ENCODE assay signal across 19 cellular contexts in the genomic region with DNA sequence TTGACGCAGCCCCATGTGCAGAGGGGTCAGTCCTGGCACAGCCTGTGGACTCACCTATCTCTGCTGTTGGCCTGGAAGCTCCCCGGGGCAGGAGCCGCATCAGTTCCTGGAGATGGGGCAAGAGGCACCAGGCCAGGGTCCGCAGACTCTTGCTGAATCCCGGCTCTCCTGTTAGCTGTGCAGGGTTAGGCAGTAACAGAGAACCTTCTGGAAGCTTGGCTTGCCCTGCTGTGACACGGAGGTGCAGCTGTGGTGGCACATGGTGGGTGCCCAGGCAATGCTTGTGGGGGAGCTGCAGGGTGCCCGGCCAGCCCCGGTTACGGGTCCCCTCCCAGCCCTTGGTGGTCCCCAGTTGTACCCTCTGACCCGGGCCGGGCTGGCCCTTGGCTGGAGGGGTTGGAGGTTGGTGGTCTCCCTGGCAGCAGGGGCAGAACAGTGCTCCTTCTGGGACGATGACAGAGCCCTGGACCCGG. TPM values are rescaled to one million over a fixed set of nuclear protein-coding genes. Genes with fewer than 3 reads are reported as not detected.
A peak's percentile ranks its signal among the peaks of the same experiment; 100 is the strongest.
DNase-seq lines count a peak whose midpoint lies in the region; ATAC-seq, FAIRE-seq and TF ChIP-seq lines count a peak whose summit lies in the region.
"Had no signal": no experiment of that assay in that cellular context is flagged by ENCODE, and none has a peak within 500 bp of the region (broad histone marks: within the 10 kb centered on the region; RNA-seq: fewer than 3 reads in every experiment).

No MANE protein-coding gene starts in this region.

- no peak overlapping the region for H3K4me3 Mint-ChIP-seq in activated T-cell treated with anti-CD3 and anti-CD28 coated beads, Interleukin-2, amount 50 U/mL, for 4 hours
- H3K4me3 Mint-ChIP-seq: H9 had no signal

- no peak overlapping the region for H3K56ac ChIP-seq in H1 (replicated peaks; ENCODE audit: insufficient read length, low read depth, low read length)

- H3K27ac ChIP-seq in SK-N-SH (ENCODE audit: low read depth in 2 of 2, low read length in 1 of 2) (no peak overlapping the region), H1 (ENCODE audit: low read depth, low read length) (no peak overlapping the region), spleen (no peak overlapping the region)
- H3K27ac ChIP-seq: 22Rv1 had no signal

- no peak overlapping the region for H3K14ac ChIP-seq in H1 (ENCODE audit: insufficient read length)

- WGBS in SK-N-SH (ENCODE audit: low lambda C conversion rate): 71% methylated on average over 5 of the region's 13 CpGs
- WGBS in H1 (ENCODE audit: extremely low coverage in 1 of 2, insufficient coverage in 1 of 2, insufficient read length in 1 of 2, insufficient replicate concordance in 2 of 2, low coverage in 1 of 2, low lambda C conversion rate in 2 of 2, missing lambda C conversion rate in 1 of 2), 2 experiments: 87% methylated on average over 13 of the region's 13 CpGs; no CpG with 5 or more reads in 1 of the 2 experiments
- 87 to 92% (median 90%) methylated on average over 8 to 13 of the region's 13 CpGs for WGBS in spleen, 5 donors

- no peak overlapping the region for H4K8ac ChIP-seq in H1 (ENCODE audit: extremely low read depth, insufficient read depth, low read length)

- H3K36me3 ChIP-seq in SK-N-SH (replicated peaks in 1 of 2; ENCODE audit: control insufficient read depth in 1 of 2, insufficient read depth in 2 of 2, low read length in 1 of 2): no peaks in the 10 kb centered on the region
- H3K36me3 ChIP-seq in H1 (ENCODE audit: control insufficient read depth in 2 of 4, insufficient read depth in 4 of 4, low read length in 3 of 4): no peaks in the 10 kb centered on the region
- no peaks in the 10 kb centered on the region for H3K36me3 ChIP-seq in mucosa of descending colon (ENCODE audit: low read depth)
- no peaks in the 10 kb centered on the region for H3K36me3 ChIP-seq in spleen

- H2AK5ac ChIP-seq in H1 (ENCODE audit: low read depth, low read length): no peak overlapping the region

- H3K9me3 Mint-ChIP-seq in activated T-cell treated with anti-CD3 and anti-CD28 coated beads, Interleukin-2, amount 50 U/mL, for 4 hours: no peaks in the 10 kb centered on the region

- no peak for TF ChIP-seq CTCF in SK-N-SH (IDR thresholded peaks at IDR 0.05)
- no peak for TF ChIP-seq CTCF in H1 (IDR thresholded peaks at IDR 0.05; ENCODE audit: control extremely low read depth in 1 of 3, insufficient read depth in 1 of 3, low read depth in 1 of 3, low read length in 3 of 3)
- TF ChIP-seq CTCF in mucosa of descending colon (IDR thresholded peaks at IDR 0.05): no peak
- TF ChIP-seq CTCF in spleen (IDR thresholded peaks at IDR 0.05 in 8 of 11, conservative IDR thresholded peaks at IDR 0.05 in 3 of 11): no peak

- peaks cover 2% of the 10 kb centered on the region for H3K27me3 Mint-ChIP-seq in activated T-cell treated with anti-CD3 and anti-CD28 coated beads, Interleukin-2, amount 50 U/mL, for 4 hours (ENCODE audit: low read depth)

- no peak for ATAC-seq in SK-N-SH treated with all-trans-retinoic acid at 6 μM for 48 hours
- ATAC-seq in mucosa of descending colon: no peak
- no peak for ATAC-seq in activated T-cell treated with anti-CD3 and anti-CD28 coated beads, Interleukin-2, amount 50 U/mL, for 4 hours
- ATAC-seq in HG02840 (IDR thresholded peaks at IDR 0.05; ENCODE audit: low FRiP score, unreplicated experiment): no peak
- ATAC-seq: Panc1 had no signal

- H3K23ac ChIP-seq in H1 (ENCODE audit: insufficient read length): no peak overlapping the region

- no peak overlapping the region for H2AFZ ChIP-seq in SK-N-SH (ENCODE audit: low read depth)
- H2AFZ ChIP-seq in H1 (ENCODE audit: low read length): no peak overlapping the region

- H2BK5ac ChIP-seq in H1 (ENCODE audit: low read depth, low read length): no peak overlapping the region

- H3K79me1 ChIP-seq in H1 (ENCODE audit: low read depth, low read length): no peaks in the 10 kb centered on the region

- H2BK120ac ChIP-seq in H1 (replicated peaks; ENCODE audit: low read depth, low read length): no peak overlapping the region

- no peak overlapping the region for H3K4me2 ChIP-seq in SK-N-SH
- H3K4me2 ChIP-seq in H1 (ENCODE audit: insufficient read depth in 1 of 2, low read depth in 2 of 2, low read length in 2 of 2): no peak overlapping the region

- H3K9ac ChIP-seq in SK-N-SH (no peak overlapping the region), H1 (replicated peaks in 1 of 4; ENCODE audit: extremely low read depth in 1 of 4, low read depth in 3 of 4, low read length in 3 of 4) (no peak overlapping the region)

- H3K9me2 ChIP-seq in SK-N-SH: no peaks in the 10 kb centered on the region

- H3K4ac ChIP-seq in H1 (replicated peaks; ENCODE audit: insufficient read length, low read depth, low read length): no peak overlapping the region

- no peak overlapping the region for H2BK15ac ChIP-seq in H1 (ENCODE audit: low read length)

- POLR2A ChIA-PET in SK-N-SH (lab: Yijun Ruan, JAX): no interaction called here
- POLR2A ChIA-PET in H1 (lab: Charles Lee; ENCODE audit: partially characterized antibody): no interaction called here

- no peak for TF ChIP-seq EP300 in SK-N-SH (IDR thresholded peaks at IDR 0.05; ENCODE audit: borderline replicate concordance in 1 of 2, low read depth in 1 of 2, low read length in 1 of 2)
- no peak for TF ChIP-seq EP300 in H1 (IDR thresholded peaks at IDR 0.05; ENCODE audit: borderline replicate concordance in 1 of 2, low read depth in 2 of 2, low read length in 2 of 2)

- H3F3A ChIP-seq in SK-N-SH (replicated peaks; ENCODE audit: insufficient read depth): no peaks in the 10 kb centered on the region

- intact Hi-C loops in mucosa of descending colon (cut with DNase I, micrococcal nuclease) (no loop called here), spleen (cut with DNase I; ENCODE audit: low total_unique reads) (no loop called here)

- H3K36me3 Mint-ChIP-seq in activated T-cell treated with anti-CD3 and anti-CD28 coated beads, Interleukin-2, amount 50 U/mL, for 4 hours (ENCODE audit: insufficient read depth): no peaks in the 10 kb centered on the region

- H3K79me2 ChIP-seq in SK-N-SH (ENCODE audit: insufficient read depth): no peaks in the 10 kb centered on the region
- H3K79me2 ChIP-seq in H1 (ENCODE audit: control insufficient read depth in 1 of 2, insufficient read depth in 2 of 2, low read length in 2 of 2): no peaks in the 10 kb centered on the region

- no peak overlapping the region for H4K5ac ChIP-seq in H1 (ENCODE audit: insufficient read length, low read depth, low read length)

- TF ChIP-seq POLR2A in H1 (IDR thresholded peaks at IDR 0.05; ENCODE audit: control extremely low read depth in 1 of 2, low read depth in 2 of 2, low read length in 2 of 2) (no peak), spleen (IDR thresholded peaks at IDR 0.05) (no peak)

- no peaks in the 10 kb centered on the region for H4K20me1 ChIP-seq in SK-N-SH (ENCODE audit: insufficient read depth)
- H4K20me1 ChIP-seq in H1 (replicated peaks in 1 of 2; ENCODE audit: control insufficient read depth in 1 of 2, insufficient read depth in 2 of 2, low read length in 2 of 2): no peaks in the 10 kb centered on the region

- no peaks in the 10 kb centered on the region; a peak in 1 of 4 replicates for H3K4me1 ChIP-seq in SK-N-SH (ENCODE audit: control insufficient read depth in 1 of 2, insufficient read depth in 2 of 2, low read depth in 1 of 2, low read length in 1 of 2)
- H3K4me1 ChIP-seq in H1 (replicated peaks in 1 of 4; ENCODE audit: control insufficient read depth in 3 of 4, insufficient read depth in 4 of 4, low read length in 3 of 4): peaks cover 0 to 17% (median 9%) of the 10 kb centered on the region in 4 experiments; a peak in 6 of 7 replicates
- no peaks in the 10 kb centered on the region for H3K4me1 ChIP-seq in mucosa of descending colon (ENCODE audit: low read depth)
- peaks cover 0 to 6% (median 0%) of the 10 kb centered on the region in 6 donors for H3K4me1 ChIP-seq in spleen

- H3K9me3 ChIP-seq in SK-N-SH: no peaks in the 10 kb centered on the region
- peaks cover 5 to 6% of the 10 kb centered on the region in 2 experiments; a peak in 1 of 4 replicates for H3K9me3 ChIP-seq in H1 (ENCODE audit: insufficient read depth in 2 of 2, low read depth in 1 of 2, low read length in 1 of 2)
- no peaks in the 10 kb centered on the region for H3K9me3 ChIP-seq in mucosa of descending colon
- peaks cover 0 to 7% (median under 1%) of the 10 kb centered on the region in 8 donors for H3K9me3 ChIP-seq in spleen

- H3K4me1 Mint-ChIP-seq in activated T-cell treated with anti-CD3 and anti-CD28 coated beads, Interleukin-2, amount 50 U/mL, for 4 hours (ENCODE audit: low read depth): no peaks in the 10 kb centered on the region

- H3K27me3 ChIP-seq in SK-N-SH (ENCODE audit: insufficient read depth): no peaks in the 10 kb centered on the region
- no peaks in the 10 kb centered on the region for H3K27me3 ChIP-seq in H1 (replicated peaks in 1 of 4; ENCODE audit: control insufficient read depth in 3 of 4, extremely low read depth in 1 of 4, insufficient read depth in 3 of 4, low read length in 3 of 4)
- peaks cover 0 to 14% (median 0%) of the 10 kb centered on the region in 7 donors for H3K27me3 ChIP-seq in spleen (replicated peaks in 1 of 7)

- H3K18ac ChIP-seq in H1 (ENCODE audit: extremely low read depth, low read length): no peak overlapping the region

- H2BK12ac ChIP-seq in H1 (ENCODE audit: low read depth, low read length): peak overlapping the region; percentile 92; the same call in 1 of the 2 replicates

- no peaks in the 10 kb centered on the region for H3K23me2 ChIP-seq in H1 (ENCODE audit: low read depth, low read length)

- H3K4me3 ChIP-seq in SK-N-SH (ENCODE audit: low read depth in 2 of 2, low read length in 1 of 2) (no peak overlapping the region), H1 (ENCODE audit: extremely low read depth in 1 of 4, insufficient read depth in 2 of 4, low read depth in 3 of 4, low read length in 4 of 4) (no peak overlapping the region), mucosa of descending colon (no peak overlapping the region), spleen (no peak overlapping the region)

- no peak overlapping the region for H4K91ac ChIP-seq in H1 (replicated peaks; ENCODE audit: insufficient read length, low read length)

- TF ChIP-seq RAD21 in SK-N-SH (IDR thresholded peaks at IDR 0.05; ENCODE audit: low read length) (no peak), H1 (IDR thresholded peaks at IDR 0.05 in 1 of 2, conservative IDR thresholded peaks at IDR 0.05 in 1 of 2; ENCODE audit: low read depth in 2 of 2, low read length in 2 of 2) (no peak)

- H2BK20ac ChIP-seq in H1 (ENCODE audit: low read length): no peak overlapping the region

- peak; percentile 24 for DNase-seq in SK-N-SH
- no peak for DNase-seq in H1 (ENCODE audit: low read depth in 1 of 2, low spot score in 2 of 2)
- peak in 2 of 3 donors; percentile 9 to 38 for DNase-seq in mucosa of descending colon
- DNase-seq in spleen: peak; percentile 53
- DNase-seq in activated T-cell treated with anti-CD3 and anti-CD28 coated beads, Interleukin-2, amount 50 U/mL, for 4 hours: no peak
- DNase-seq in activated T-cell treated with anti-CD3 and anti-CD28 coated beads, Interleukin-2, amount 50 U/mL, for 1 hour: no peak
- DNase-seq: AML-193, DMS79 treated with DMSO at 0.1 percent for 48 hours, H9, KBM-7, NCI-H1105 treated with DMSO at 0.1 percent for 48 hours, NCI-H1694, NCI-H2081 treated with DMSO at 0.1 percent for 48 hours, NCI-H446 treated with DMSO at 0.1 percent for 48 hours, NCI-H69 had no signal

- no peak for FAIRE-seq in H1 (lab: Jason Lieb, UNC)

- CTCF ChIA-PET in SK-N-SH (lab: Yijun Ruan, JAX) (no interaction called here), H1 (lab: Charles Lee; ENCODE audit: partially characterized antibody) (interaction anchor here (0.6 to 1.2 kb wide), 3 partner anchors 11 to 212 kb away, joined by 3 read pairs; no protein-coding TSS in a partner anchor)

RNA-seq across cellular contexts. Expression of a gene that starts 26.0 kb away (rescaled TPM):
- 0.24 and 0.56 TPM in 2 replicates for polyA plus RNA-seq in SK-N-SH (2012; rRNA removed)
- polyA plus RNA-seq in SK-N-SH (2012; cell fraction: cytosol; rRNA removed): 0.19 and 0.34 TPM in 2 replicates
- polyA plus RNA-seq in SK-N-SH (2012; cell fraction: nucleus; rRNA removed): 1.3 and 1.7 TPM in 2 replicates
- total RNA-seq in H1 (2021; fragmentation: NEBNext Ultra II Directional; extraction: Animal tissue kit (Norgen Biotek cat#: 25700)): 1.8 and 2.0 TPM in 2 replicates
- 0.30 and 0.53 TPM in 2 replicates for polyA plus RNA-seq in H1 (2011; rRNA removed)
- polyA plus RNA-seq in H1 (2011; cell fraction: cytosol; rRNA removed): 0.23 TPM
- polyA plus RNA-seq in H1 (2011; cell fraction: nucleus; rRNA removed): 1.1 TPM
- 0.54 to 0.96 TPM (median 0.90 TPM) in 4 replicates for polyA plus RNA-seq in H1 (2012, experiment 1 of 2)
- 0.63 TPM for polyA plus RNA-seq in H1 (2012, experiment 2 of 2)
- polyA plus RNA-seq in H1 (2013, experiment 1 of 2): 0.45 TPM
- polyA plus RNA-seq in H1 (2013, experiment 2 of 2): 0.42 TPM
- 0.32 and 0.41 TPM in 2 replicates for polyA minus RNA-seq in H1 (2011; rRNA and poly(A)+ RNA removed)
- 1.1 TPM for polyA minus RNA-seq in H1 (2011; cell fraction: cytosol; rRNA and poly(A)+ RNA removed)
- 1.5 TPM for polyA minus RNA-seq in H1 (2011; cell fraction: nucleus; rRNA and poly(A)+ RNA removed)
- 1 to 10 TPM in 1 of 3 donors, under 1 TPM in 2; 0.35 to 1.4 (median 0.51) TPM for total RNA-seq in mucosa of descending colon
- 1 to 10 TPM; 2.4 to 8.0 (median 4.0) TPM for total RNA-seq in spleen
- under 1 TPM; 0.27 to 0.96 (median 0.35) TPM for polyA plus RNA-seq in spleen
- 1 to 10 TPM; 1.3 to 1.6 (median 1.3) TPM for total RNA-seq in activated T-cell treated with anti-CD3 and anti-CD28 coated beads, Interleukin-2, amount 50 U/mL, for 4 hours

Comparison
In these comparisons a context has a peak if more than half of its experiments do, and no peak if none do; other contexts are left out.
1. DNase-seq: peak in SK-N-SH (single experiment), mucosa of descending colon (2 of 3) and spleen (single experiment); none in H1 (0 of 2), activated T-cell treated with anti-CD3 and anti-CD28 coated beads, Interleukin-2, amount 50 U/mL, for 4 hours (single experiment) and activated T-cell treated with anti-CD3 and anti-CD28 coated beads, Interleukin-2, amount 50 U/mL, for 1 hour (single experiment).